Comparison of ENCODE assay signal across 15 cellular contexts in genomic region chr10:74896788-74897527, GRCh38.
DNase-seq lines count a peak whose midpoint lies in the region; ATAC-seq and TF ChIP-seq lines count a peak whose summit lies in the region.
"Had no signal": no experiment of that assay in that cellular context is flagged by ENCODE, and none has a peak within 500 bp of the region (broad histone marks: within the 10 kb centered on the region; RNA-seq: fewer than 3 reads in every experiment).

No MANE protein-coding gene starts in this region.

- peaks cover 15% of the 10 kb centered on the region for H3K36me3 Mint-ChIP-seq in activated CD8-positive, alpha-beta memory T cell treated with anti-CD3 and anti-CD28 coated beads, Interleukin-2, amount 10 ng/mL, durations not matched to agents 7 days and 5 days

- no peak for TF ChIP-seq POLR2A in stomach (IDR thresholded peaks at IDR 0.05)

- H3K9me2 ChIP-seq in Karpas-422 (replicated peaks; ENCODE audit: insufficient read depth, low read length): no peaks in the 10 kb centered on the region

- no peak overlapping the region for H2AFZ ChIP-seq in Karpas-422 (ENCODE audit: low read length)

- H3K4me1 ChIP-seq in Karpas-422 (ENCODE audit: low read length) (peaks cover 75% of the 10 kb centered on the region), stomach (peaks cover 26 to 67% (median 47%) of the 10 kb centered on the region in 4 donors)

- peaks cover 2% of the 10 kb centered on the region for H3K9me3 Mint-ChIP-seq in activated CD8-positive, alpha-beta memory T cell treated with anti-CD3 and anti-CD28 coated beads, Interleukin-2, amount 10 ng/mL, durations not matched to agents 7 days and 5 days (ENCODE audit: low read depth)

- ATAC-seq in activated CD8-positive, alpha-beta memory T cell treated with anti-CD3 and anti-CD28 coated beads, Interleukin-2, amount 10 ng/mL, durations not matched to agents 7 days and 5 days: no peak
- ATAC-seq: upper lobe of right lung had no signal

- H3K27me3 ChIP-seq in Karpas-422 (ENCODE audit: low read length) (no peaks in the 10 kb centered on the region), stomach (no peaks in the 10 kb centered on the region)
- H3K27me3 ChIP-seq: upper lobe of right lung had no signal

- peak overlapping the region; percentile 9 for H3K27ac Mint-ChIP-seq in activated CD8-positive, alpha-beta memory T cell treated with anti-CD3 and anti-CD28 coated beads, Interleukin-2, amount 10 ng/mL, durations not matched to agents 7 days and 5 days

- H3K9me3 ChIP-seq in Karpas-422 (ENCODE audit: low read length): no peaks in the 10 kb centered on the region
- H3K9me3 ChIP-seq in stomach: no peaks in the 10 kb centered on the region
- H3K9me3 ChIP-seq: upper lobe of right lung had no signal

- no peak for DNase-seq in activated CD8-positive, alpha-beta memory T cell treated with anti-CD3 and anti-CD28 coated beads, Interleukin-2, amount 10 ng/mL, durations not matched to agents 7 days and 5 days
- DNase-seq in activated CD8-positive, alpha-beta memory T cell treated with anti-CD3 and anti-CD28 coated beads, Interleukin-2, amount 50 U/mL, for 48 hours: no peak
- DNase-seq in Karpas-422 (no peak), cerebellar cortex (ENCODE audit: low spot score) (peak; percentile 22), stomach (no peak), SIG-M5 treated with dmso at 0.1 percent for 504 hours (lab: John Stamatoyannopoulos, UW; ENCODE audit: unreplicated experiment) (no peak), T1000 (lab: John Stamatoyannopoulos, UW) (no peak), DMS153 treated with DMSO at 0.1 percent for 48 hours (lab: John Stamatoyannopoulos, UW; ENCODE audit: unreplicated experiment) (no peak)
- DNase-seq: activated CD4-positive, CD25-positive, alpha-beta regulatory T cell; cerebellar nuclear complex; Kasumi-1; NCI-H187; NCI-H510A treated with DMSO at 0.1 percent for 48 hours; stimulated activated naive CD4-positive, alpha-beta T cell treated with Interleukin-2 at 50 U/mL for 16 hours; upper lobe of right lung had no signal

- H3K9ac ChIP-seq in Karpas-422 (ENCODE audit: low read length): no peak overlapping the region

- H3K4me3 Mint-ChIP-seq in activated CD8-positive, alpha-beta memory T cell treated with anti-CD3 and anti-CD28 coated beads, Interleukin-2, amount 10 ng/mL, durations not matched to agents 7 days and 5 days: no peak overlapping the region

- intact Hi-C loops in stomach (cut with DNase I; ENCODE audit: low total_unique reads): no loop called here

- no peak for TF ChIP-seq EP300 in stomach (IDR thresholded peaks at IDR 0.05)

- no peaks in the 10 kb centered on the region for H4K20me1 ChIP-seq in Karpas-422 (ENCODE audit: insufficient read depth, low read depth, low read length)

- peak overlapping the region; percentile 10 for H3K4me2 ChIP-seq in Karpas-422 (ENCODE audit: low read depth, low read length, poor library complexity, severe bottlenecking)

- 28 to 51% (median 46%) methylated on average over 5 of the region's 5 CpGs for WGBS in stomach, 5 donors

- H3K4me3 ChIP-seq in Karpas-422 (ENCODE audit: low read length) (no peak overlapping the region), stomach (no peak overlapping the region)
- H3K4me3 ChIP-seq: upper lobe of right lung had no signal

- CTCF ChIA-PET in activated CD8-positive, alpha-beta memory T cell treated with anti-CD3 and anti-CD28 coated beads, Interleukin-2, amount 10 ng/mL, durations not matched to agents 7 days and 5 days (lab: Charles Lee): interaction anchor here (1.4 to 1.9 kb wide), 5 partner anchors 18 to 203 kb away, joined by 3 to 8 read pairs (median 4); no protein-coding TSS in a partner anchor

- H3K27ac ChIP-seq in Karpas-422 (ENCODE audit: low read length) (peak overlapping the region; percentile 12; the same call in 1 of the 2 replicates), stomach (peak overlapping the region in 3 of 5 donors; percentile 28 to 36 (median 30))
- H3K27ac ChIP-seq: upper lobe of right lung had no signal

- no peaks in the 10 kb centered on the region for H3K27me3 Mint-ChIP-seq in activated CD8-positive, alpha-beta memory T cell treated with anti-CD3 and anti-CD28 coated beads, Interleukin-2, amount 10 ng/mL, durations not matched to agents 7 days and 5 days

- peaks cover 97% of the 10 kb centered on the region for H3K79me2 ChIP-seq in Karpas-422 (ENCODE audit: low read length)

- TF ChIP-seq CTCF in stomach (IDR thresholded peaks at IDR 0.05): no peak

- H3K36me3 ChIP-seq in Karpas-422 (ENCODE audit: insufficient read depth, low read length): no peaks in the 10 kb centered on the region
- H3K36me3 ChIP-seq in stomach: no peaks in the 10 kb centered on the region
- H3K36me3 ChIP-seq: upper lobe of right lung had no signal

- peaks cover 52% of the 10 kb centered on the region for H3K4me1 Mint-ChIP-seq in activated CD8-positive, alpha-beta memory T cell treated with anti-CD3 and anti-CD28 coated beads, Interleukin-2, amount 10 ng/mL, durations not matched to agents 7 days and 5 days
